ENCODE assay signal across 1 cellular context in the genomic region with DNA sequence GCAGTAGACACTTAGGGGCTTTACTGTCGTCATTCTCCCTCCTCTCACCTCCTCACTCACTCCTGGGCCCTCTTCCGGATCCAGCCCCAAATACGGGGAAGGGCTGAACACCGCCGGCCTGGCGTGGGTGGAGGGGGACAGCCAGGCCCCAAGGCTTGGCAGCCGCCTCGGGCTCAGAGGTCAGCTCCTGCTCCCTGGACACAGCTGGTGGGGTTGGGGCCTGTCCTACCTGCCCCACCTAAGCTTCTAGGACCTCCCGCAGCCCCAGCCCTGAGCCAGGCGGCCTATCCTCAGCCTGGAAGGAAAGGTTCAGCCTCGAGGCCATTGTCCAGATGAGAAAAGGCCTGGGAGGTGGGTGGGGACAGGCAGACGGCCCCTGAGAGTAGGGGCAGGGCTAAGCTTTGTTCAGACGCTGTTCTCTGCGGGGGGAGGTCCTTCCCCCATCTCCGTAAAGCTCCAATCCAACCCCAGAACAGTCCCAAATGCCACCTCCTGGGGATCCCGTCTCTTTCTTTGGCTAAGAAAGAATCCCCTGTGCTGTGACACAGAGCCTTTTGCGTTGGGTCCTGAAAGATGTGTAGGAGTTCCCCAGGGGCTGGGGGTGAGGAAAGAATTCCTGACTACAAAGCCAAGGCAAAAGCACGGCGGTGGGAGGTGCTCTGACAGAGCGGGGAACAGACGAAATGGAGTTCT.
TF ChIP-seq lines count a peak whose summit lies in the region.

No MANE protein-coding gene starts in this region.

TF ChIP-seq in WTC11, 78 proteins besides CTCF, POLR2A, EP300 and RAD21 (continued from another document and continues in another):
- TF ChIP-seq, protein P1, sequence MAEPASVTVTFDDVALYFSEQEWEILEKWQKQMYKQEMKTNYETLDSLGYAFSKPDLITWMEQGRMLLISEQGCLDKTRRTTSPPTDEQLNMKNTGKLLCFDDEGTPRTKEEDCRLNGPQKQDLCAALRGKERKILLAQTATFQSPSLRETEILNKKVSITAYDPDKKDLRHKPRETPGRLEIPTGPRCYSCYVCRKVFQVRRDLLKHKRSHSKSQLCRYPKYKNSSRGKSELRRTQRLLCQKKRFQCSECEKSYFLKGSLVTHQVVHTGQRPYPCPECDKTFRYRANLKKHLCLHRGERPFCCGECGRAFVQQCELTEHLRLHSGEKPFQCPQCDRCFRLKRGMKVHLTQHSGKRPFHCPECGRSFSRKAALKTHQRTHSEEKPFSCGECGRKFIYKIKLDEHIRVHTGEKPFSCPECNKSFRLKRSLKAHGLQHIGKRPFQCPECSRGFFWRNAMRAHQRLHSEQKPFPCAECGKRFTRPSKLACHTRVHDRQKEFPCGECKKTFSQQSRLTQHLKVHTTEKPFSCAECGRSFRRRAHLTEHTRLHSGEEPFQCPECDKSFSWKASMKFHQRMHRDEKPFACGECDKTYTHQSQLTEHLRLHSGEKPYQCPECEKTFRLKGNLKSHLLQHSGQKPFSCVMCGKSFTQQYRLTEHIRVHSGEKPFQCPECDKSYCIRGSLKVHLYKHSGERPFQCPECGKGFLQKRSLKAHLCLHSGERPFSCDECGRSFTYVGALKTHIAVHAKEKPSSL (CRISPR knock-in tag; conservative IDR thresholded peaks at IDR 0.05), result no peak
- no peak for TF ChIP-seq NR3C1 (CRISPR knock-in tag; conservative IDR thresholded peaks at IDR 0.05; ENCODE audit: low read depth)
- TF ChIP-seq, protein P2, sequence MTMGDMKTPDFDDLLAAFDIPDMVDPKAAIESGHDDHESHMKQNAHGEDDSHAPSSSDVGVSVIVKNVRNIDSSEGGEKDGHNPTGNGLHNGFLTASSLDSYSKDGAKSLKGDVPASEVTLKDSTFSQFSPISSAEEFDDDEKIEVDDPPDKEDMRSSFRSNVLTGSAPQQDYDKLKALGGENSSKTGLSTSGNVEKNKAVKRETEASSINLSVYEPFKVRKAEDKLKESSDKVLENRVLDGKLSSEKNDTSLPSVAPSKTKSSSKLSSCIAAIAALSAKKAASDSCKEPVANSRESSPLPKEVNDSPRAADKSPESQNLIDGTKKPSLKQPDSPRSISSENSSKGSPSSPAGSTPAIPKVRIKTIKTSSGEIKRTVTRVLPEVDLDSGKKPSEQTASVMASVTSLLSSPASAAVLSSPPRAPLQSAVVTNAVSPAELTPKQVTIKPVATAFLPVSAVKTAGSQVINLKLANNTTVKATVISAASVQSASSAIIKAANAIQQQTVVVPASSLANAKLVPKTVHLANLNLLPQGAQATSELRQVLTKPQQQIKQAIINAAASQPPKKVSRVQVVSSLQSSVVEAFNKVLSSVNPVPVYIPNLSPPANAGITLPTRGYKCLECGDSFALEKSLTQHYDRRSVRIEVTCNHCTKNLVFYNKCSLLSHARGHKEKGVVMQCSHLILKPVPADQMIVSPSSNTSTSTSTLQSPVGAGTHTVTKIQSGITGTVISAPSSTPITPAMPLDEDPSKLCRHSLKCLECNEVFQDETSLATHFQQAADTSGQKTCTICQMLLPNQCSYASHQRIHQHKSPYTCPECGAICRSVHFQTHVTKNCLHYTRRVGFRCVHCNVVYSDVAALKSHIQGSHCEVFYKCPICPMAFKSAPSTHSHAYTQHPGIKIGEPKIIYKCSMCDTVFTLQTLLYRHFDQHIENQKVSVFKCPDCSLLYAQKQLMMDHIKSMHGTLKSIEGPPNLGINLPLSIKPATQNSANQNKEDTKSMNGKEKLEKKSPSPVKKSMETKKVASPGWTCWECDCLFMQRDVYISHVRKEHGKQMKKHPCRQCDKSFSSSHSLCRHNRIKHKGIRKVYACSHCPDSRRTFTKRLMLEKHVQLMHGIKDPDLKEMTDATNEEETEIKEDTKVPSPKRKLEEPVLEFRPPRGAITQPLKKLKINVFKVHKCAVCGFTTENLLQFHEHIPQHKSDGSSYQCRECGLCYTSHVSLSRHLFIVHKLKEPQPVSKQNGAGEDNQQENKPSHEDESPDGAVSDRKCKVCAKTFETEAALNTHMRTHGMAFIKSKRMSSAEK (CRISPR knock-in tag; IDR thresholded peaks at IDR 0.05; ENCODE audit: borderline replicate concordance), result no peak
- TF ChIP-seq ZNF138 (CRISPR knock-in tag; conservative IDR thresholded peaks at IDR 0.05), result no peak
- TF ChIP-seq, protein P3, sequence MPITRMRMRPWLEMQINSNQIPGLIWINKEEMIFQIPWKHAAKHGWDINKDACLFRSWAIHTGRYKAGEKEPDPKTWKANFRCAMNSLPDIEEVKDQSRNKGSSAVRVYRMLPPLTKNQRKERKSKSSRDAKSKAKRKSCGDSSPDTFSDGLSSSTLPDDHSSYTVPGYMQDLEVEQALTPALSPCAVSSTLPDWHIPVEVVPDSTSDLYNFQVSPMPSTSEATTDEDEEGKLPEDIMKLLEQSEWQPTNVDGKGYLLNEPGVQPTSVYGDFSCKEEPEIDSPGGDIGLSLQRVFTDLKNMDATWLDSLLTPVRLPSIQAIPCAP (CRISPR knock-in tag; IDR thresholded peaks at IDR 0.05), result no peak
- TF ChIP-seq ZNF263 (CRISPR knock-in tag; IDR thresholded peaks at IDR 0.05; ENCODE audit: low read depth), result no peak
- no peak for TF ChIP-seq MXD4 (CRISPR knock-in tag; IDR thresholded peaks at IDR 0.05; ENCODE audit: borderline replicate concordance)
- no peak for TF ChIP-seq GTF2I (CRISPR knock-in tag; conservative IDR thresholded peaks at IDR 0.05)
- no peak for TF ChIP-seq CBFB (CRISPR knock-in tag; IDR thresholded peaks at IDR 0.05; ENCODE audit: low read depth)
- no peak for TF ChIP-seq NFATC4 (CRISPR knock-in tag; IDR thresholded peaks at IDR 0.05)
- TF ChIP-seq GABPB1 (CRISPR knock-in tag; IDR thresholded peaks at IDR 0.05), result no peak
- TF ChIP-seq, protein P4, sequence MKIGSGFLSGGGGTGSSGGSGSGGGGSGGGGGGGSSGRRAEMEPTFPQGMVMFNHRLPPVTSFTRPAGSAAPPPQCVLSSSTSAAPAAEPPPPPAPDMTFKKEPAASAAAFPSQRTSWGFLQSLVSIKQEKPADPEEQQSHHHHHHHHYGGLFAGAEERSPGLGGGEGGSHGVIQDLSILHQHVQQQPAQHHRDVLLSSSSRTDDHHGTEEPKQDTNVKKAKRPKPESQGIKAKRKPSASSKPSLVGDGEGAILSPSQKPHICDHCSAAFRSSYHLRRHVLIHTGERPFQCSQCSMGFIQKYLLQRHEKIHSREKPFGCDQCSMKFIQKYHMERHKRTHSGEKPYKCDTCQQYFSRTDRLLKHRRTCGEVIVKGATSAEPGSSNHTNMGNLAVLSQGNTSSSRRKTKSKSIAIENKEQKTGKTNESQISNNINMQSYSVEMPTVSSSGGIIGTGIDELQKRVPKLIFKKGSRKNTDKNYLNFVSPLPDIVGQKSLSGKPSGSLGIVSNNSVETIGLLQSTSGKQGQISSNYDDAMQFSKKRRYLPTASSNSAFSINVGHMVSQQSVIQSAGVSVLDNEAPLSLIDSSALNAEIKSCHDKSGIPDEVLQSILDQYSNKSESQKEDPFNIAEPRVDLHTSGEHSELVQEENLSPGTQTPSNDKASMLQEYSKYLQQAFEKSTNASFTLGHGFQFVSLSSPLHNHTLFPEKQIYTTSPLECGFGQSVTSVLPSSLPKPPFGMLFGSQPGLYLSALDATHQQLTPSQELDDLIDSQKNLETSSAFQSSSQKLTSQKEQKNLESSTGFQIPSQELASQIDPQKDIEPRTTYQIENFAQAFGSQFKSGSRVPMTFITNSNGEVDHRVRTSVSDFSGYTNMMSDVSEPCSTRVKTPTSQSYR (CRISPR knock-in tag; IDR thresholded peaks at IDR 0.05), result no peak
- TF ChIP-seq, protein P5, sequence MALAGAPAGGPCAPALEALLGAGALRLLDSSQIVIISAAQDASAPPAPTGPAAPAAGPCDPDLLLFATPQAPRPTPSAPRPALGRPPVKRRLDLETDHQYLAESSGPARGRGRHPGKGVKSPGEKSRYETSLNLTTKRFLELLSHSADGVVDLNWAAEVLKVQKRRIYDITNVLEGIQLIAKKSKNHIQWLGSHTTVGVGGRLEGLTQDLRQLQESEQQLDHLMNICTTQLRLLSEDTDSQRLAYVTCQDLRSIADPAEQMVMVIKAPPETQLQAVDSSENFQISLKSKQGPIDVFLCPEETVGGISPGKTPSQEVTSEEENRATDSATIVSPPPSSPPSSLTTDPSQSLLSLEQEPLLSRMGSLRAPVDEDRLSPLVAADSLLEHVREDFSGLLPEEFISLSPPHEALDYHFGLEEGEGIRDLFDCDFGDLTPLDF (CRISPR knock-in tag; IDR thresholded peaks at IDR 0.05), result no peak
- TF ChIP-seq PRRX2 (CRISPR knock-in tag; IDR thresholded peaks at IDR 0.05), result no peak
- TF ChIP-seq FOXK1 (CRISPR knock-in tag; IDR thresholded peaks at IDR 0.05), result no peak
- TF ChIP-seq CREB1 (CRISPR knock-in tag; IDR thresholded peaks at IDR 0.05), result no peak
- TF ChIP-seq RORB (CRISPR knock-in tag; IDR thresholded peaks at IDR 0.05), result no peak
- TF ChIP-seq, protein P6, sequence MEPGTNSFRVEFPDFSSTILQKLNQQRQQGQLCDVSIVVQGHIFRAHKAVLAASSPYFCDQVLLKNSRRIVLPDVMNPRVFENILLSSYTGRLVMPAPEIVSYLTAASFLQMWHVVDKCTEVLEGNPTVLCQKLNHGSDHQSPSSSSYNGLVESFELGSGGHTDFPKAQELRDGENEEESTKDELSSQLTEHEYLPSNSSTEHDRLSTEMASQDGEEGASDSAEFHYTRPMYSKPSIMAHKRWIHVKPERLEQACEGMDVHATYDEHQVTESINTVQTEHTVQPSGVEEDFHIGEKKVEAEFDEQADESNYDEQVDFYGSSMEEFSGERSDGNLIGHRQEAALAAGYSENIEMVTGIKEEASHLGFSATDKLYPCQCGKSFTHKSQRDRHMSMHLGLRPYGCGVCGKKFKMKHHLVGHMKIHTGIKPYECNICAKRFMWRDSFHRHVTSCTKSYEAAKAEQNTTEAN (CRISPR knock-in tag; IDR thresholded peaks at IDR 0.05), result 0 out of 2 replicates have a peak, but pooled peaks have one; percentile 23
- TF ChIP-seq ESRRA (CRISPR knock-in tag; IDR thresholded peaks at IDR 0.05; ENCODE audit: borderline replicate concordance), result no peak
- TF ChIP-seq SP1 (CRISPR knock-in tag; conservative IDR thresholded peaks at IDR 0.05), result peak; percentile 74
- TF ChIP-seq FOXP1 (CRISPR knock-in tag; IDR thresholded peaks at IDR 0.05; ENCODE audit: borderline replicate concordance), result peak; percentile 74
- TF ChIP-seq TEAD1 (CRISPR knock-in tag; IDR thresholded peaks at IDR 0.05), result no peak; the same call in 1 of the 2 replicates
- 0 out of 2 replicates have a peak, but pooled peaks have one; percentile 20 for TF ChIP-seq ZBTB21 (CRISPR knock-in tag; IDR thresholded peaks at IDR 0.05; ENCODE audit: borderline replicate concordance)
- TF ChIP-seq, protein P7, sequence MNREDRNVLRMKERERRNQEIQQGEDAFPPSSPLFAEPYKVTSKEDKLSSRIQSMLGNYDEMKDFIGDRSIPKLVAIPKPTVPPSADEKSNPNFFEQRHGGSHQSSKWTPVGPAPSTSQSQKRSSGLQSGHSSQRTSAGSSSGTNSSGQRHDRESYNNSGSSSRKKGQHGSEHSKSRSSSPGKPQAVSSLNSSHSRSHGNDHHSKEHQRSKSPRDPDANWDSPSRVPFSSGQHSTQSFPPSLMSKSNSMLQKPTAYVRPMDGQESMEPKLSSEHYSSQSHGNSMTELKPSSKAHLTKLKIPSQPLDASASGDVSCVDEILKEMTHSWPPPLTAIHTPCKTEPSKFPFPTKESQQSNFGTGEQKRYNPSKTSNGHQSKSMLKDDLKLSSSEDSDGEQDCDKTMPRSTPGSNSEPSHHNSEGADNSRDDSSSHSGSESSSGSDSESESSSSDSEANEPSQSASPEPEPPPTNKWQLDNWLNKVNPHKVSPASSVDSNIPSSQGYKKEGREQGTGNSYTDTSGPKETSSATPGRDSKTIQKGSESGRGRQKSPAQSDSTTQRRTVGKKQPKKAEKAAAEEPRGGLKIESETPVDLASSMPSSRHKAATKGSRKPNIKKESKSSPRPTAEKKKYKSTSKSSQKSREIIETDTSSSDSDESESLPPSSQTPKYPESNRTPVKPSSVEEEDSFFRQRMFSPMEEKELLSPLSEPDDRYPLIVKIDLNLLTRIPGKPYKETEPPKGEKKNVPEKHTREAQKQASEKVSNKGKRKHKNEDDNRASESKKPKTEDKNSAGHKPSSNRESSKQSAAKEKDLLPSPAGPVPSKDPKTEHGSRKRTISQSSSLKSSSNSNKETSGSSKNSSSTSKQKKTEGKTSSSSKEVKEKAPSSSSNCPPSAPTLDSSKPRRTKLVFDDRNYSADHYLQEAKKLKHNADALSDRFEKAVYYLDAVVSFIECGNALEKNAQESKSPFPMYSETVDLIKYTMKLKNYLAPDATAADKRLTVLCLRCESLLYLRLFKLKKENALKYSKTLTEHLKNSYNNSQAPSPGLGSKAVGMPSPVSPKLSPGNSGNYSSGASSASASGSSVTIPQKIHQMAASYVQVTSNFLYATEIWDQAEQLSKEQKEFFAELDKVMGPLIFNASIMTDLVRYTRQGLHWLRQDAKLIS (CRISPR knock-in tag; IDR thresholded peaks at IDR 0.05; ENCODE audit: borderline replicate concordance), result no peak
- TF ChIP-seq ZNF423 (CRISPR knock-in tag; IDR thresholded peaks at IDR 0.05), result no peak
- TF ChIP-seq, protein P8, sequence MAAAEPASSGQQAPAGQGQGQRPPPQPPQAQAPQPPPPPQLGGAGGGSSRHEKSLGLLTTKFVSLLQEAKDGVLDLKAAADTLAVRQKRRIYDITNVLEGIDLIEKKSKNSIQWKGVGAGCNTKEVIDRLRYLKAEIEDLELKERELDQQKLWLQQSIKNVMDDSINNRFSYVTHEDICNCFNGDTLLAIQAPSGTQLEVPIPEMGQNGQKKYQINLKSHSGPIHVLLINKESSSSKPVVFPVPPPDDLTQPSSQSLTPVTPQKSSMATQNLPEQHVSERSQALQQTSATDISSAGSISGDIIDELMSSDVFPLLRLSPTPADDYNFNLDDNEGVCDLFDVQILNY (CRISPR knock-in tag; IDR thresholded peaks at IDR 0.05), result no peak
- TF ChIP-seq, protein P9, sequence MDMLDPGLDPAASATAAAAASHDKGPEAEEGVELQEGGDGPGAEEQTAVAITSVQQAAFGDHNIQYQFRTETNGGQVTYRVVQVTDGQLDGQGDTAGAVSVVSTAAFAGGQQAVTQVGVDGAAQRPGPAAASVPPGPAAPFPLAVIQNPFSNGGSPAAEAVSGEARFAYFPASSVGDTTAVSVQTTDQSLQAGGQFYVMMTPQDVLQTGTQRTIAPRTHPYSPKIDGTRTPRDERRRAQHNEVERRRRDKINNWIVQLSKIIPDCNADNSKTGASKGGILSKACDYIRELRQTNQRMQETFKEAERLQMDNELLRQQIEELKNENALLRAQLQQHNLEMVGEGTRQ (CRISPR knock-in tag; IDR thresholded peaks at IDR 0.05), result no peak
- TF ChIP-seq, protein P10, sequence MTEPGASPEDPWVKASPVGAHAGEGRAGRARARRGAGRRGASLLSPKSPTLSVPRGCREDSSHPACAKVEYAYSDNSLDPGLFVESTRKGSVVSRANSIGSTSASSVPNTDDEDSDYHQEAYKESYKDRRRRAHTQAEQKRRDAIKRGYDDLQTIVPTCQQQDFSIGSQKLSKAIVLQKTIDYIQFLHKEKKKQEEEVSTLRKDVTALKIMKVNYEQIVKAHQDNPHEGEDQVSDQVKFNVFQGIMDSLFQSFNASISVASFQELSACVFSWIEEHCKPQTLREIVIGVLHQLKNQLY (CRISPR knock-in tag; IDR thresholded peaks at IDR 0.05), result no peak
- no peak for TF ChIP-seq EMX1 (CRISPR knock-in tag; IDR thresholded peaks at IDR 0.05)
- TF ChIP-seq, protein P11, sequence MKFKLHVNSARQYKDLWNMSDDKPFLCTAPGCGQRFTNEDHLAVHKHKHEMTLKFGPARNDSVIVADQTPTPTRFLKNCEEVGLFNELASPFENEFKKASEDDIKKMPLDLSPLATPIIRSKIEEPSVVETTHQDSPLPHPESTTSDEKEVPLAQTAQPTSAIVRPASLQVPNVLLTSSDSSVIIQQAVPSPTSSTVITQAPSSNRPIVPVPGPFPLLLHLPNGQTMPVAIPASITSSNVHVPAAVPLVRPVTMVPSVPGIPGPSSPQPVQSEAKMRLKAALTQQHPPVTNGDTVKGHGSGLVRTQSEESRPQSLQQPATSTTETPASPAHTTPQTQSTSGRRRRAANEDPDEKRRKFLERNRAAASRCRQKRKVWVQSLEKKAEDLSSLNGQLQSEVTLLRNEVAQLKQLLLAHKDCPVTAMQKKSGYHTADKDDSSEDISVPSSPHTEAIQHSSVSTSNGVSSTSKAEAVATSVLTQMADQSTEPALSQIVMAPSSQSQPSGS (CRISPR knock-in tag; IDR thresholded peaks at IDR 0.05; ENCODE audit: borderline replicate concordance, low read depth), result no peak
- no peak for TF ChIP-seq NR1H2 (CRISPR knock-in tag; IDR thresholded peaks at IDR 0.05)
